8 cellular contexts compared by ENCODE assay signal in the genomic region with DNA sequence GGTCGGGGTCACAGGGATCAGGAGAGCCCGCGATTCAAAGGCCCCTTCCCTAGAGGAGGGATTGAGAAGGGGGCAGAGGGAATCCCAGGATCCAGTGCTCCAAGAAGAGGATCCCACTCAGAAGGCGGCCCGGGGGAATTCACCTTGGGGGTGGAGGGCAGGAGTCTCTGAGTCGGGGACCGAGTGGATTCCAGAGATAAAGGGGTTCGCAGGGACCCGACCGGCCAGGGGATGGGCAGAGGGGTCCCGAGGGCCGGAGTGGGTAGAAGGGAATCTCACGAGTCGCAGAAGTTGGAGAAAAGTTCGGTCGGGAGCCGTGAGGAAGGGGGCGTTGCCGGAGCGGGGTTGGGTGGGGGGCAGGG. TPM values are rescaled to one million over a fixed set of nuclear protein-coding genes. Genes with fewer than 3 reads are reported as not detected.
A peak's percentile ranks its signal among the peaks of the same experiment; 100 is the strongest.
DNase-seq lines count a peak whose midpoint lies in the region; ATAC-seq and TF ChIP-seq lines count a peak whose summit lies in the region.

No MANE protein-coding gene starts in this region.

- H3K9me3 ChIP-seq in BE2C, result no peaks in the 10 kb centered on the region
- no peaks in the 10 kb centered on the region for H3K9me3 ChIP-seq in ectodermal cell (ENCODE audit: control insufficient read depth, low read length)

- H3K4me1 ChIP-seq in BE2C (no peaks in the 10 kb centered on the region; the same call in 1 of the 2 replicates), ectodermal cell (ENCODE audit: control insufficient read depth, insufficient read depth, low read length) (peaks cover 14% of the 10 kb centered on the region)

- no peaks in the 10 kb centered on the region for H3K27me3 Mint-ChIP-seq in natural killer cell (ENCODE audit: low read depth in 2 of 2)

- no peaks in the 10 kb centered on the region for H3K36me3 Mint-ChIP-seq in natural killer cell

- H3K27me3 ChIP-seq in BE2C (no peaks in the 10 kb centered on the region), ectodermal cell (ENCODE audit: control insufficient read depth, insufficient read depth, low read length, poor library complexity, severe bottlenecking) (no peaks in the 10 kb centered on the region)

- peak overlapping the region; percentile 63 for H3K27ac ChIP-seq in ectodermal cell (ENCODE audit: insufficient read depth, low read depth, low read length, poor library complexity, severe bottlenecking)

- H3K27ac Mint-ChIP-seq in natural killer cell, result peak overlapping the region; percentile 95 to 99

- peaks cover 46 to 78% of the 10 kb centered on the region in 2 donors for H3K4me1 Mint-ChIP-seq in natural killer cell

- TF ChIP-seq CTCF in BE2C (IDR thresholded peaks at IDR 0.05; ENCODE audit: low read depth, low read length), result no peak
- no peak for TF ChIP-seq CTCF in NB4 (IDR thresholded peaks at IDR 0.05; ENCODE audit: low read depth, low read length)
- TF ChIP-seq CTCF in natural killer cell (IDR thresholded peaks at IDR 0.05), result no peak

- peak overlapping the region; percentile 81 for H3K4me3 ChIP-seq in BE2C (ENCODE audit: low read depth, low read length)
- peak overlapping the region; percentile 91 for H3K4me3 ChIP-seq in NB4 (ENCODE audit: low read depth, low read length)
- H3K4me3 ChIP-seq in ectodermal cell (ENCODE audit: insufficient read depth, low read depth, low read length), result peak overlapping the region; percentile 82

- peaks cover 26% of the 10 kb centered on the region for H3K36me3 ChIP-seq in BE2C
- H3K36me3 ChIP-seq in ectodermal cell (ENCODE audit: control insufficient read depth, insufficient read depth, low read length), result peaks cover 8% of the 10 kb centered on the region

- WGBS in ectodermal cell, 2 experiments, result 0% methylated on average over 20 of the region's 20 CpGs

- TF ChIP-seq POLR2A in NB4 (IDR thresholded peaks at IDR 0.05; ENCODE audit: extremely low read depth, insufficient read length), result no peak

- ATAC-seq in natural killer cell (no peak), GM18868 (IDR thresholded peaks at IDR 0.05; ENCODE audit: unreplicated experiment) (no peak), HG02588 (IDR thresholded peaks at IDR 0.05; ENCODE audit: unreplicated experiment) (no peak)

- no peaks in the 10 kb centered on the region for H3K9me3 Mint-ChIP-seq in natural killer cell

- H3K4me3 Mint-ChIP-seq in natural killer cell, result peak overlapping the region; percentile 98

- no peak for DNase-seq in BE2C
- DNase-seq in NB4 (ENCODE audit: low read depth), result no peak
- no peak for DNase-seq in natural killer cell
- DNase-seq in NCI-H345 treated with DMSO at 0.1 percent for 48 hours (lab: John Stamatoyannopoulos, UW; ENCODE audit: unreplicated experiment), result no peak
- DNase-seq in central memory CD4-positive, alpha-beta T cell, result no peak

- intact Hi-C loops in natural killer cell (cut with micrococcal nuclease), result loop anchor here (1.0 kb wide), 1 partner anchor 55 kb away; the partner anchor contains the start of gene DACT3

RNA-seq across cellular contexts. Expression of gene PRKD2, which starts 0.3 kb away (rescaled TPM):
- polyA plus RNA-seq in BE2C (2012; ENCODE audit: insufficient read depth, insufficient read length, low read depth), result 48.9 TPM
- polyA plus RNA-seq in ectodermal cell (2013, experiment 1 of 4), result 44.7 TPM
- 50.4 TPM for polyA plus RNA-seq in ectodermal cell (2013, experiment 2 of 4)
- 34.9 TPM for polyA plus RNA-seq in ectodermal cell (2013, experiment 3 of 4)
- polyA plus RNA-seq in ectodermal cell (2013, experiment 4 of 4), result 32.4 TPM
- total RNA-seq in natural killer cell, result 100 to 1,000 TPM; 179 to 216 (median 203) TPM

RNA-seq across cellular contexts. Expression of gene FKRP, which starts 29.2 kb away (rescaled TPM):
- 29.4 TPM for polyA plus RNA-seq in BE2C (2012; ENCODE audit: insufficient read depth, insufficient read length, low read depth)
- 37.5 TPM for polyA plus RNA-seq in ectodermal cell (2013, experiment 1 of 4)
- 41.8 TPM for polyA plus RNA-seq in ectodermal cell (2013, experiment 2 of 4)
- 30.9 TPM for polyA plus RNA-seq in ectodermal cell (2013, experiment 3 of 4)
- 32.6 TPM for polyA plus RNA-seq in ectodermal cell (2013, experiment 4 of 4)
- 10 to 100 TPM; 19.1 to 23.3 (median 19.8) TPM for total RNA-seq in natural killer cell

RNA-seq across cellular contexts. Expression of gene STRN4, which starts 29.6 kb away (rescaled TPM):
- polyA plus RNA-seq in BE2C (2012; ENCODE audit: insufficient read depth, insufficient read length, low read depth), result 237 TPM
- 129 TPM for polyA plus RNA-seq in ectodermal cell (2013, experiment 1 of 4)
- polyA plus RNA-seq in ectodermal cell (2013, experiment 2 of 4), result 132 TPM
- polyA plus RNA-seq in ectodermal cell (2013, experiment 3 of 4), result 93.6 TPM
- polyA plus RNA-seq in ectodermal cell (2013, experiment 4 of 4), result 96.1 TPM
- total RNA-seq in natural killer cell, result 100 to 1,000 TPM; 125 to 152 (median 125) TPM

RNA-seq across cellular contexts. Expression of gene DACT3, which starts 55.7 kb away (rescaled TPM):
- 16.0 TPM for polyA plus RNA-seq in BE2C (2012; ENCODE audit: insufficient read depth, insufficient read length, low read depth)
- polyA plus RNA-seq in ectodermal cell (2013, experiment 1 of 4), result 3.6 TPM
- 3.3 TPM for polyA plus RNA-seq in ectodermal cell (2013, experiment 2 of 4)
- polyA plus RNA-seq in ectodermal cell (2013, experiment 3 of 4), result 3.7 TPM
- polyA plus RNA-seq in ectodermal cell (2013, experiment 4 of 4), result 3.7 TPM
- total RNA-seq in natural killer cell, result under 1 TPM in 2 of 3 donors, not detected in 1; 0.14 to 0.20 TPM
